1 cellular context compared by ENCODE assay signal in the genomic region with DNA sequence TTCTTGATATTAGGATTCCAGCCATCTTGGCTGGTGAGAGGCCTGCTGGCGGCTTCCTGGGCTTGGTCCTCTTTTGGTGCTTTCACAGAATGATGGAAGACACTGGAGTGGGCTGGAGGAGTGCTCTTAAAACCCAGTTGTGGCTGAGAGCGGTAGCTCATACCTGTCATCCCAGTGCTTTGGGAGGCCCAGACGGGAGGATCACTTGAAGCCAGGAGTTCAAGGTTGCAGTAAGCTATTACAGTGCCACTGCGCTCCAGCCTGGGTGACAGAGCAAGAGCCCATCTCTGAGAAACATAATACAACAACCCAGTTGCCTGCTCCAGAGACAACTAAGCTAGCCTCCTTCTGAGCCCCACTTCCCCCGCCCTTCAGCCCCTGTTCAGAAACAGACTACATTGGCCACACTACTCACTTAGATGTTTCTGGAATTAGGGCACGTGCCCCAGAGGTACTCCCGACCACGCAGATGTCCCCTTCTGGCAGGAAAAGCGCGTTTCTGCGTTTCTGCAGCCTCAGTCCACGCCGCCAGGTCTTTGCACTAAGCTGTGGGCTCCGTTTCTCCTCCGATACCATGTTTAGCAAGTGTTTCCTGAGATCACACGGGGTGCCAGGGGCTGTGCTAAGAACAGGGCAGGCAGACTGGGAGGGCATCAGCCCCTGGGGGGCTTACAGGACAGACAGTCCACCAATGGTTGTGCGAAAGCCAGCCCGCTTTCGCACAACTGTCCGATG.
TF ChIP-seq lines count a peak whose summit lies in the region.

No MANE protein-coding gene starts in this region.

TF ChIP-seq in H1, 55 proteins besides CTCF, POLR2A, EP300 and RAD21 (continued from another document):
- TF ChIP-seq, protein P1, sequence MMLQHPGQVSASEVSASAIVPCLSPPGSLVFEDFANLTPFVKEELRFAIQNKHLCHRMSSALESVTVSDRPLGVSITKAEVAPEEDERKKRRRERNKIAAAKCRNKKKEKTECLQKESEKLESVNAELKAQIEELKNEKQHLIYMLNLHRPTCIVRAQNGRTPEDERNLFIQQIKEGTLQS (IDR thresholded peaks at IDR 0.05; ENCODE audit: insufficient read depth, low read depth, low read length): no peak
- TF ChIP-seq SIX5 (IDR thresholded peaks at IDR 0.05; ENCODE audit: low read depth, low read length) (no peak), JUN (IDR thresholded peaks at IDR 0.05; ENCODE audit: low read depth, low read length) (no peak), POLR2AphosphoS5 (IDR thresholded peaks at IDR 0.05; ENCODE audit: low read depth, low read length) (no peak), RXRA (IDR thresholded peaks at IDR 0.05; ENCODE audit: insufficient read depth, low read depth, low read length) (no peak), BCL11A (IDR thresholded peaks at IDR 0.05; ENCODE audit: low read depth in 2 of 2, low read length in 2 of 2) (no peak), SIRT6 (IDR thresholded peaks at IDR 0.05; ENCODE audit: low read length) (no peak), RBBP5 (IDR thresholded peaks at IDR 0.05; ENCODE audit: borderline replicate concordance, low read depth, low read length) (no peak), RNF2 (IDR thresholded peaks at IDR 0.05; ENCODE audit: borderline replicate concordance, low read depth, low read length, missing control alignments, poor library complexity, severe bottlenecking) (no peak), ATF2 (IDR thresholded peaks at IDR 0.05; ENCODE audit: low read length) (no peak), TAF1 (IDR thresholded peaks at IDR 0.05; ENCODE audit: low read depth, low read length) (no peak)
TF ChIP-seq in H1: peak in this region for 0.
